ENCODE assay signal across 8 cellular contexts in genomic region chr20:58691773-58692578, GRCh38. TPM values are rescaled to one million over a fixed set of nuclear protein-coding genes. Genes with fewer than 3 reads are reported as not detected.
A peak's percentile ranks its signal among the peaks of the same experiment; 100 is the strongest.
DNase-seq lines count a peak whose midpoint lies in the region; ATAC-seq and TF ChIP-seq lines count a peak whose summit lies in the region.

No MANE protein-coding gene starts in this region.

- H3K36me3 Mint-ChIP-seq in naive thymus-derived CD4-positive, alpha-beta T cell: peaks cover 0 to 8% (median 3%) of the 10 kb centered on the region in 5 donors

- H3K9me2 ChIP-seq in OCI-LY1 (ENCODE audit: low read depth, low read length): no peaks in the 10 kb centered on the region

- peak overlapping the region; percentile 15 for H3K27ac ChIP-seq in OCI-LY1 (ENCODE audit: low read depth, low read length, poor library complexity, severe bottlenecking)
- peak overlapping the region; percentile 36 for H3K27ac ChIP-seq in ectodermal cell (ENCODE audit: insufficient read depth, low read depth, low read length, poor library complexity, severe bottlenecking)
- H3K27ac ChIP-seq in naive thymus-derived CD4-positive, alpha-beta T cell (ENCODE audit: low read depth, low read length): peak overlapping the region; percentile 49

- peaks cover 7% of the 10 kb centered on the region; the same call in 1 of the 2 replicates for H3F3A ChIP-seq in OCI-LY1 (ENCODE audit: insufficient read depth, low read length)

- ATAC-seq in naive thymus-derived CD4-positive, alpha-beta T cell: peak; percentile 65
- no peak for ATAC-seq in GM18511 (IDR thresholded peaks at IDR 0.05; ENCODE audit: unreplicated experiment)

- peaks cover 4 to 19% (median 10%) of the 10 kb centered on the region in 7 donors for H3K4me1 Mint-ChIP-seq in naive thymus-derived CD4-positive, alpha-beta T cell

- peak overlapping the region; percentile 54 for H3K4me2 ChIP-seq in OCI-LY1 (ENCODE audit: low read length)

- intact Hi-C loops in naive thymus-derived CD4-positive, alpha-beta T cell (cut with micrococcal nuclease): loop anchor here (1.0 to 5.0 kb wide), 6 partner anchors 31 to 711 kb away; partner anchors contain the start of gene STX16 (in 1 of the 2)

- 77% methylated on average over 31 of the region's 31 CpGs for WGBS in ectodermal cell, 2 experiments

- H3K9me3 Mint-ChIP-seq in naive thymus-derived CD4-positive, alpha-beta T cell: peaks cover 0 to 1% (median 0%) of the 10 kb centered on the region in 11 donors

- H3K36me3 ChIP-seq in OCI-LY1 (ENCODE audit: insufficient read depth, low read length): no peaks in the 10 kb centered on the region
- H3K36me3 ChIP-seq in ectodermal cell (ENCODE audit: control insufficient read depth, insufficient read depth, low read length): no peaks in the 10 kb centered on the region
- peaks cover 0 to 19% (median 0%) of the 10 kb centered on the region in 3 experiments for H3K36me3 ChIP-seq in naive thymus-derived CD4-positive, alpha-beta T cell (ENCODE audit: control insufficient read depth in 2 of 3, insufficient read depth in 3 of 3, low read length in 3 of 3)

- H3K4me3 Mint-ChIP-seq in naive thymus-derived CD4-positive, alpha-beta T cell: peak overlapping the region; percentile 28 to 81 (median 57)

- H3K9me3 ChIP-seq in OCI-LY1 (ENCODE audit: low read length): no peaks in the 10 kb centered on the region
- H3K9me3 ChIP-seq in ectodermal cell (ENCODE audit: control insufficient read depth, low read length): no peaks in the 10 kb centered on the region
- H3K9me3 ChIP-seq in naive thymus-derived CD4-positive, alpha-beta T cell (ENCODE audit: control insufficient read depth in 2 of 3, low read length in 3 of 3): no peaks in the 10 kb centered on the region

- TF ChIP-seq CTCF in OCI-LY1 (IDR thresholded peaks at IDR 0.05; ENCODE audit: low read length): no peak

- H3K27ac Mint-ChIP-seq in naive thymus-derived CD4-positive, alpha-beta T cell: peak overlapping the region; percentile 56 to 87 (median 71)

- no peaks in the 10 kb centered on the region for H3K79me2 ChIP-seq in OCI-LY1 (ENCODE audit: insufficient read depth, low read length)

- POLR2A ChIA-PET in naive thymus-derived CD4-positive, alpha-beta T cell (lab: Charles Lee): interaction anchor here (0.9 to 6.4 kb wide), 5 partner anchors 28 to 303 kb away, joined by 3 to 57 read pairs (median 6); partner anchors contain the start of genes STX16 and VAPB

- H4K20me1 ChIP-seq in OCI-LY1 (ENCODE audit: insufficient read depth, low read length): no peaks in the 10 kb centered on the region

- H3K27me3 ChIP-seq in OCI-LY1 (ENCODE audit: insufficient read depth, low read length): no peaks in the 10 kb centered on the region
- no peaks in the 10 kb centered on the region for H3K27me3 ChIP-seq in ectodermal cell (ENCODE audit: control insufficient read depth, insufficient read depth, low read length, poor library complexity, severe bottlenecking)
- H3K27me3 ChIP-seq in naive thymus-derived CD4-positive, alpha-beta T cell (ENCODE audit: control insufficient read depth in 2 of 2, insufficient read depth in 2 of 2, low read length in 2 of 2): no peaks in the 10 kb centered on the region

- peak overlapping the region; percentile 55; the same call in 1 of the 2 replicates for H3K9ac ChIP-seq in OCI-LY1 (ENCODE audit: low read length)

- H2AFZ ChIP-seq in OCI-LY1 (ENCODE audit: low read length): peak overlapping the region; percentile 11; the same call in 1 of the 2 replicates

- peak overlapping the region; percentile 37 for H3K4me3 ChIP-seq in OCI-LY1 (ENCODE audit: low read depth, low read length, poor library complexity, severe bottlenecking)
- no peak overlapping the region for H3K4me3 ChIP-seq in ectodermal cell (ENCODE audit: insufficient read depth, low read depth, low read length)
- no peak overlapping the region for H3K4me3 ChIP-seq in naive thymus-derived CD4-positive, alpha-beta T cell (ENCODE audit: low read length)

- H3K4me1 ChIP-seq in OCI-LY1 (ENCODE audit: insufficient read depth, low read length, severe bottlenecking): peaks cover 19% of the 10 kb centered on the region
- H3K4me1 ChIP-seq in ectodermal cell (ENCODE audit: control insufficient read depth, insufficient read depth, low read length): peaks cover 14% of the 10 kb centered on the region
- peaks cover 4 to 7% of the 10 kb centered on the region in 2 donors for H3K4me1 ChIP-seq in naive thymus-derived CD4-positive, alpha-beta T cell (ENCODE audit: control insufficient read depth in 2 of 2, insufficient read depth in 2 of 2, low read length in 2 of 2)

- CTCF ChIA-PET in naive thymus-derived CD4-positive, alpha-beta T cell (lab: Charles Lee): interaction anchor here (1.0 kb wide), 1 partner anchor 41 kb away, joined by 5 read pairs; the partner anchor contains the start of gene STX16

- H3K27me3 Mint-ChIP-seq in naive thymus-derived CD4-positive, alpha-beta T cell: no peaks in the 10 kb centered on the region

- DNase-seq in GF-D8 (lab: John Stamatoyannopoulos, UW): peak; percentile 94
- peak in 1 of 9 donors; percentile 10 for DNase-seq in naive thymus-derived CD4-positive, alpha-beta T cell
- no peak for DNase-seq in activated effector memory CD4-positive, alpha-beta T cell treated with Interleukin-2 at 50 U/mL for 16 hours
- no peak for DNase-seq in GDM1 (lab: John Stamatoyannopoulos, UW)
- no peak for DNase-seq in UCSD-AML1 (lab: John Stamatoyannopoulos, UW; ENCODE audit: unreplicated experiment)

RNA-seq across cellular contexts. Expression of gene NPEPL1, which starts 0.6 kb away (rescaled TPM):
- 36.2 TPM for polyA plus RNA-seq in ectodermal cell (2013, experiment 1 of 4)
- polyA plus RNA-seq in ectodermal cell (2013, experiment 2 of 4): 35.3 TPM
- 26.1 TPM for polyA plus RNA-seq in ectodermal cell (2013, experiment 3 of 4)
- 28.6 TPM for polyA plus RNA-seq in ectodermal cell (2013, experiment 4 of 4)
- total RNA-seq in naive thymus-derived CD4-positive, alpha-beta T cell: 10 to 100 TPM; 32.8 to 76.2 (median 50.5) TPM
- polyA plus RNA-seq in naive thymus-derived CD4-positive, alpha-beta T cell: 1 to 10 TPM; 6.2 to 6.9 TPM

RNA-seq across cellular contexts. Expression of gene STX16, which starts 40.9 kb away (rescaled TPM):
- polyA plus RNA-seq in ectodermal cell (2013, experiment 1 of 4): 93.6 TPM
- 93.8 TPM for polyA plus RNA-seq in ectodermal cell (2013, experiment 2 of 4)
- 74.7 TPM for polyA plus RNA-seq in ectodermal cell (2013, experiment 3 of 4)
- polyA plus RNA-seq in ectodermal cell (2013, experiment 4 of 4): 85.0 TPM
- total RNA-seq in naive thymus-derived CD4-positive, alpha-beta T cell: 100 to 1,000 TPM; 173 to 225 (median 189) TPM
- 10 to 100 TPM; 32.0 to 37.2 TPM for polyA plus RNA-seq in naive thymus-derived CD4-positive, alpha-beta T cell
